In genomic region chr6:15513131-15513771, GRCh38 we compare ENCODE assay signal across 1 cellular context.
TF ChIP-seq lines count a peak whose summit lies in the region.

No MANE protein-coding gene starts in this region.

TF ChIP-seq in HepG2, 621 proteins besides CTCF, POLR2A, EP300 and RAD21:
- TF ChIP-seq ZNF138 (CRISPR knock-in tag; IDR thresholded peaks at IDR 0.05; ENCODE audit: low read depth) (no peak), SIX1 (CRISPR knock-in tag; IDR thresholded peaks at IDR 0.05; ENCODE audit: borderline replicate concordance) (no peak), AGO2 (optimal IDR thresholded peaks at IDR 0.05; ENCODE audit: low read depth, low read length) (peak; percentile 67), ZNF451 (CRISPR knock-in tag; IDR thresholded peaks at IDR 0.05) (no peak), DR1 (CRISPR knock-in tag; IDR thresholded peaks at IDR 0.05) (no peak), TBP (CRISPR knock-in tag; IDR thresholded peaks at IDR 0.05) (no peak)
- TF ChIP-seq, protein P1, sequence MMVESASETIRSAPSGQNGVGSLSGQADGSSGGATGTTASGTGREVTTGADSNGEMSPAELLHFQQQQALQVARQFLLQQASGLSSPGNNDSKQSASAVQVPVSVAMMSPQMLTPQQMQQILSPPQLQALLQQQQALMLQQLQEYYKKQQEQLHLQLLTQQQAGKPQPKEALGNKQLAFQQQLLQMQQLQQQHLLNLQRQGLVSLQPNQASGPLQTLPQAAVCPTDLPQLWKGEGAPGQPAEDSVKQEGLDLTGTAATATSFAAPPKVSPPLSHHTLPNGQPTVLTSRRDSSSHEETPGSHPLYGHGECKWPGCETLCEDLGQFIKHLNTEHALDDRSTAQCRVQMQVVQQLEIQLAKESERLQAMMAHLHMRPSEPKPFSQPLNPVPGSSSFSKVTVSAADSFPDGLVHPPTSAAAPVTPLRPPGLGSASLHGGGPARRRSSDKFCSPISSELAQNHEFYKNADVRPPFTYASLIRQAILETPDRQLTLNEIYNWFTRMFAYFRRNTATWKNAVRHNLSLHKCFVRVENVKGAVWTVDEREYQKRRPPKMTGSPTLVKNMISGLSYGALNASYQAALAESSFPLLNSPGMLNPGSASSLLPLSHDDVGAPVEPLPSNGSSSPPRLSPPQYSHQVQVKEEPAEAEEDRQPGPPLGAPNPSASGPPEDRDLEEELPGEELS (CRISPR knock-in tag; IDR thresholded peaks at IDR 0.05), result no peak
- TF ChIP-seq, protein P2, sequence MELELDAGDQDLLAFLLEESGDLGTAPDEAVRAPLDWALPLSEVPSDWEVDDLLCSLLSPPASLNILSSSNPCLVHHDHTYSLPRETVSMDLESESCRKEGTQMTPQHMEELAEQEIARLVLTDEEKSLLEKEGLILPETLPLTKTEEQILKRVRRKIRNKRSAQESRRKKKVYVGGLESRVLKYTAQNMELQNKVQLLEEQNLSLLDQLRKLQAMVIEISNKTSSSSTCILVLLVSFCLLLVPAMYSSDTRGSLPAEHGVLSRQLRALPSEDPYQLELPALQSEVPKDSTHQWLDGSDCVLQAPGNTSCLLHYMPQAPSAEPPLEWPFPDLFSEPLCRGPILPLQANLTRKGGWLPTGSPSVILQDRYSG (CRISPR knock-in tag; IDR thresholded peaks at IDR 0.05), result no peak
